In genomic region chr6:13924949-13925881, GRCh38 we compare ENCODE assay signal across 8 cellular contexts. TPM values are rescaled to one million over a fixed set of nuclear protein-coding genes. Genes with fewer than 3 reads are reported as not detected.
A peak's percentile ranks its signal among the peaks of the same experiment; 100 is the strongest.
DNase-seq lines count a peak whose midpoint lies in the region; ATAC-seq, FAIRE-seq and TF ChIP-seq lines count a peak whose summit lies in the region.

Gene RNF182 (plus strand): TSS chr6:13924952. CDS start chr6:13977120, 52,168 bp downstream.

- no peaks in the 10 kb centered on the region for H3K9me3 Mint-ChIP-seq in activated CD8-positive, alpha-beta T cell treated with anti-CD3 and anti-CD28 coated beads for 36 hours

- peaks cover 4% of the 10 kb centered on the region for H3K79me2 ChIP-seq in fibroblast of lung (ENCODE audit: control insufficient read depth, insufficient read depth, low read length)

- H3K9me3 ChIP-seq in HUES64 (ENCODE audit: insufficient read depth, low read depth, low read length) (no peaks in the 10 kb centered on the region), fibroblast of lung (ENCODE audit: control insufficient read depth, insufficient read depth, low read depth, low read length) (no peaks in the 10 kb centered on the region), ovary (no peaks in the 10 kb centered on the region)

- DNase-seq in D721Med (ENCODE audit: insufficient read length, low spot score): peak; percentile 65
- no peak for DNase-seq in activated CD8-positive, alpha-beta T cell treated with anti-CD3 and anti-CD28 coated beads for 36 hours
- peak in 1 of 2 donors; percentile 6 for DNase-seq in fibroblast of lung (ENCODE audit: low read depth in 2 of 2)
- DNase-seq in ovary: no peak
- DNase-seq in SKM-1 treated with dmso at 0.1 percent for 144 hours (lab: John Stamatoyannopoulos, UW; ENCODE audit: unreplicated experiment): no peak

- TF ChIP-seq CTCF in D721Med (IDR thresholded peaks at IDR 0.05; ENCODE audit: insufficient read depth, missing control alignments) (no peak), fibroblast of lung (conservative IDR thresholded peaks at IDR 0.05 in 1 of 2, IDR thresholded peaks at IDR 0.05 in 1 of 2; ENCODE audit: low read depth in 1 of 2, low read length in 2 of 2) (no peak), ovary (IDR thresholded peaks at IDR 0.05) (no peak)
- no peak for TF ChIP-seq CTCF in activated CD8-positive, alpha-beta T cell treated with anti-CD3 and anti-CD28 coated beads for 36 hours (IDR thresholded peaks at IDR 0.05)

- H3K4me2 ChIP-seq in fibroblast of lung (ENCODE audit: extremely low read depth, insufficient read depth, low read length): peak within 1 kb of the TSS; percentile 72

- peak within 1 kb of the TSS; percentile 70 for H3K9ac ChIP-seq in HUES64 (ENCODE audit: low read depth, low read length)
- H3K9ac ChIP-seq in fibroblast of lung (ENCODE audit: insufficient read depth, low read length): peak within 1 kb of the TSS; percentile 68

- POLR2A ChIA-PET in activated CD8-positive, alpha-beta T cell treated with anti-CD3 and anti-CD28 coated beads for 36 hours (lab: Charles Lee): interaction anchor here (2.0 kb wide), 1 partner anchor 141 kb away, joined by 5 read pairs; no protein-coding TSS in a partner anchor

- TF ChIP-seq POLR2A in ovary (IDR thresholded peaks at IDR 0.05): no peak

- H3K27me3 Mint-ChIP-seq in activated CD8-positive, alpha-beta T cell treated with anti-CD3 and anti-CD28 coated beads for 36 hours: peaks cover 56% of the 10 kb centered on the region

- H3K4me1 ChIP-seq in HUES64 (ENCODE audit: insufficient read depth, low read length) (peaks cover 28% of the 10 kb centered on the region), fibroblast of lung (ENCODE audit: control insufficient read depth, extremely low read depth, insufficient read depth, low read length) (peaks cover 4% of the 10 kb centered on the region), ovary (ENCODE audit: insufficient read depth) (no peaks in the 10 kb centered on the region)

- peak within 1 kb of the TSS; percentile 78 for H3K4me3 ChIP-seq in HUES64 (ENCODE audit: low read length)
- H3K4me3 ChIP-seq in fibroblast of lung (replicated peaks in 1 of 4; ENCODE audit: control extremely low read depth in 1 of 4, insufficient read depth in 1 of 4, low read depth in 3 of 4, low read length in 4 of 4): peak within 1 kb of the TSS; percentile 57 to 85 (median 60)
- H3K4me3 ChIP-seq in ovary: peak within 1 kb of the TSS; percentile 40

- H3K36me3 ChIP-seq in HUES64 (ENCODE audit: insufficient read depth, low read length) (no peaks in the 10 kb centered on the region), fibroblast of lung (ENCODE audit: control insufficient read depth, insufficient read depth, low read length) (no peaks in the 10 kb centered on the region), ovary (no peaks in the 10 kb centered on the region)

- CTCF ChIA-PET in activated CD8-positive, alpha-beta T cell treated with anti-CD3 and anti-CD28 coated beads for 36 hours (lab: Charles Lee): interaction anchor here (0.6 to 3.8 kb wide), 7 partner anchors 14 to 143 kb away, joined by 3 to 25 read pairs (median 5); no protein-coding TSS in a partner anchor

- no peak within 1 kb of the TSS for H3K27ac Mint-ChIP-seq in activated CD8-positive, alpha-beta T cell treated with anti-CD3 and anti-CD28 coated beads for 36 hours

- peak within 1 kb of the TSS; percentile 78 for H2AFZ ChIP-seq in fibroblast of lung (ENCODE audit: low read length)

- ATAC-seq in activated CD8-positive, alpha-beta T cell treated with anti-CD3 and anti-CD28 coated beads for 36 hours: peak; percentile 81
- ATAC-seq in HG03108 (IDR thresholded peaks at IDR 0.05; ENCODE audit: unreplicated experiment) (no peak), HG03175 (IDR thresholded peaks at IDR 0.05; ENCODE audit: unreplicated experiment) (no peak)

- H3K27ac ChIP-seq in HUES64 (ENCODE audit: low read depth, low read length) (peak within 1 kb of the TSS; percentile 38), fibroblast of lung (ENCODE audit: insufficient read depth, low read length) (peak within 1 kb of the TSS; percentile 69), ovary (no peak within 1 kb of the TSS)

- H4K20me1 ChIP-seq in fibroblast of lung (ENCODE audit: control insufficient read depth, extremely low read depth, insufficient read depth, low read length): no peaks in the 10 kb centered on the region

- H3K27me3 ChIP-seq in HUES64 (ENCODE audit: insufficient read depth, low read length): peaks cover 31% of the 10 kb centered on the region
- peaks cover 5% of the 10 kb centered on the region for H3K27me3 ChIP-seq in fibroblast of lung (ENCODE audit: control insufficient read depth, insufficient read depth, low read length)
- no peaks in the 10 kb centered on the region for H3K27me3 ChIP-seq in ovary

- peaks cover 14% of the 10 kb centered on the region for H3K4me1 Mint-ChIP-seq in activated CD8-positive, alpha-beta T cell treated with anti-CD3 and anti-CD28 coated beads for 36 hours (ENCODE audit: low read depth)

- intact Hi-C loops in activated CD8-positive, alpha-beta T cell treated with anti-CD3 and anti-CD28 coated beads for 36 hours (cut with micrococcal nuclease): no loop called here
- intact Hi-C loops in ovary (cut with DNase I): loop anchor here in 1 of 4 donors (10.0 kb wide), 1 partner anchor 110 kb away; no protein-coding TSS in a partner anchor

- peak within 1 kb of the TSS; percentile 66 for H3K4me3 Mint-ChIP-seq in activated CD8-positive, alpha-beta T cell treated with anti-CD3 and anti-CD28 coated beads for 36 hours

- no peak for TF ChIP-seq EP300 in ovary (IDR thresholded peaks at IDR 0.05)

- H3K36me3 Mint-ChIP-seq in activated CD8-positive, alpha-beta T cell treated with anti-CD3 and anti-CD28 coated beads for 36 hours (ENCODE audit: low read depth): no peaks in the 10 kb centered on the region

- under 1% methylated on average over 50 of the region's 65 CpGs for WGBS in HUES64
- WGBS in ovary, 3 donors: 3 to 6% (median 5%) methylated on average over 30 to 59 of the region's 65 CpGs

- no peak for FAIRE-seq in D721Med (lab: Jason Lieb, UNC)

RNA-seq across cellular contexts. Expression of gene RNF182, which starts in this region (rescaled TPM):
- 6.7 TPM for polyA plus RNA-seq in HUES64 (2013, experiment 1 of 2)
- polyA plus RNA-seq in HUES64 (2013, experiment 2 of 2): 10.0 TPM
- total RNA-seq in activated CD8-positive, alpha-beta T cell treated with anti-CD3 and anti-CD28 coated beads for 36 hours: not detected
- 2.5 and 2.6 TPM in 2 replicates for total RNA-seq in fibroblast of lung
- 3.2 and 14.1 TPM in 2 replicates for polyA plus RNA-seq in fibroblast of lung
- polyA plus RNA-seq in fibroblast of lung (2012): 2.6 and 10.3 TPM in 2 replicates
- 9.4 and 35.5 TPM in 2 replicates for polyA minus RNA-seq in fibroblast of lung (ENCODE audit: low replicate concordance)
- 1 to 10 TPM in 4 of 7 donors, under 1 TPM in 2, not detected in 1; 0.42 to 3.9 (median 1.1) TPM for total RNA-seq in ovary
- under 1 TPM; 0.50 to 0.67 TPM for polyA plus RNA-seq in ovary

Comparison
In these comparisons a context has a peak if more than half of its experiments do, and no peak if none do; other contexts are left out.
1. Peak in ATAC-seq in activated CD8-positive, alpha-beta T cell treated with anti-CD3 and anti-CD28 coated beads for 36 hours; RNA of the gene not detected or under 1 TPM.
2. H3K27ac ChIP-seq: peak in HUES64 (single experiment) and fibroblast of lung (single experiment); none in ovary (0 of 2).
3. Peak in every context shown above with its lines, with median percentiles within 50 percentile points of each other: H3K4me3 ChIP-seq.